11 cellular contexts compared by ENCODE assay signal in the genomic region with DNA sequence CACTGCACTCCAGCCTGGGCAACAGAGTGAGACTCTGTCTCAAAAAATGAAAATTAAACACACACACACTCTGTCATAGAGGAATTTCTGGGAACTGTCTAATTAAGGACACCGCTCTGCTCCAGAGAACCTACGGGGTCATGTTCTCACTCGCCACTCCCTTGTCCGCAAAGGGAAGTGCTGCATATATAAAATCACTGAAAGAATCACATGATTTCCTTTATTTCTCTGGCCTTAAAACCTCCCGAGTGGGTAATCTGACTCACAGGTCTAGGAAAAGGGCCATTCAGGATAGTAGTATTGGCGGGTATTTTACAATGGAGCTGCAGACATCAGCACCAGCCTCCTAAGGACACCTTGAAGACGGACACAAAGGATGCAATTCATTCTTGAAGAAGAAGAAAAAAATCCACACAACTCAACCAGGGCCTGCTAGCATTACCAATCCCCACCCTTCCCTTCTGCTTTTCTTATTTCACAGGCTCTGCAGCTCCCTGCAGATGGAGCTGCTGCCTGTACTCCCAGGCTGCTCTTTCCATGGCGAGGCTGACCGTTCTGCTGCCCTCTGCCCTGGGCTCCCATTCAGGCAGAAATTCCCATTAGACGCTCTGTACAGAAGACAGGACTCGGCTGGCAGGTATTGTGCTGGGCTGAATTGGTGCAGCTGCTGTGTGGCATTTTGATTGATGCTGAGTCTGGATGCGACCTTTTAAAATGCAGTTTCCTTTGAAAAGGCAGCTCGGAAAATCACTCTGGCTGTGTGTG. TPM values are rescaled to one million over a fixed set of nuclear protein-coding genes. Genes with fewer than 3 reads are reported as not detected.
DNase-seq lines count a peak whose midpoint lies in the region; ATAC-seq and TF ChIP-seq lines count a peak whose summit lies in the region.
"Had no signal": no experiment of that assay in that cellular context is flagged by ENCODE, and none has a peak within 500 bp of the region (broad histone marks: within the 10 kb centered on the region; RNA-seq: fewer than 3 reads in every experiment).

No MANE protein-coding gene starts in this region.

- H3K4me1 ChIP-seq in BE2C, result no peaks in the 10 kb centered on the region

- no peaks in the 10 kb centered on the region for H3K36me3 ChIP-seq in BE2C

- no peak for ATAC-seq in HG02870 (IDR thresholded peaks at IDR 0.05; ENCODE audit: unreplicated experiment)
- no peak for ATAC-seq in HG03439 (IDR thresholded peaks at IDR 0.05; ENCODE audit: unreplicated experiment)
- ATAC-seq: activated CD8-positive, alpha-beta memory T cell treated with anti-CD3 and anti-CD28 coated beads, Interleukin-2, amount 10 ng/mL, durations not matched to agents 7 days and 5 days had no signal

- no peak for DNase-seq in BE2C
- peak; percentile 6 for DNase-seq in NOMO-1 treated with dmso at 0.1 percent for 144 hours (lab: John Stamatoyannopoulos, UW; ENCODE audit: unreplicated experiment)
- DNase-seq in dorsolateral prefrontal cortex, result peak in 9 of 10 donors; percentile 13 to 62 (median 38)
- peak; percentile 70 for DNase-seq in medulla oblongata (ENCODE audit: extremely low spot score)
- DNase-seq in lower leg skin (ENCODE audit: low spot score in 2 of 2), result no peak
- no peak for DNase-seq in stimulated activated naive CD4-positive, alpha-beta T cell (lab: John Stamatoyannopoulos, UW)
- DNase-seq: activated CD8-positive, alpha-beta memory T cell treated with anti-CD3 and anti-CD28 coated beads, Interleukin-2, amount 10 ng/mL, durations not matched to agents 7 days and 5 days; NCI-H1092 treated with DMSO at 0.1 percent for 48 hours; SIG-M5 had no signal

- H3K27ac ChIP-seq in dorsolateral prefrontal cortex, result no peak overlapping the region

- 58 to 62% methylated on average over 13 of the region's 13 CpGs for WGBS in lower leg skin, 2 donors

- H3K9me3 ChIP-seq in BE2C, result no peaks in the 10 kb centered on the region

- TF ChIP-seq POLR2A in lower leg skin (IDR thresholded peaks at IDR 0.05), result no peak

- intact Hi-C loops in dorsolateral prefrontal cortex (cut with DNase I), result loop anchor here (1.0 to 5.0 kb wide), 3 partner anchors 118 to 166 kb away; no protein-coding TSS in a partner anchor
- intact Hi-C loops in lower leg skin (cut with DNase I; ENCODE audit: low total_unique reads), result no loop called here

- TF ChIP-seq CTCF in BE2C (IDR thresholded peaks at IDR 0.05; ENCODE audit: low read depth, low read length), result peak; percentile 10; the same call in 1 of the 2 replicates
- TF ChIP-seq CTCF in dorsolateral prefrontal cortex (IDR thresholded peaks at IDR 0.05 in 54 of 56, conservative IDR thresholded peaks at IDR 0.05 in 2 of 56; ENCODE audit: low read depth in 1 of 56, partially characterized antibody in 56 of 56), result peak in 53 of 56 donors; percentile 34 to 80 (median 55)
- no peak for TF ChIP-seq CTCF in lower leg skin (IDR thresholded peaks at IDR 0.05)

- H3K27me3 ChIP-seq in BE2C, result no peaks in the 10 kb centered on the region
- peaks cover 0 to 3% (median 0%) of the 10 kb centered on the region in 45 donors for H3K27me3 ChIP-seq in dorsolateral prefrontal cortex

- H3K4me3 ChIP-seq in BE2C (ENCODE audit: low read depth, low read length), result no peak overlapping the region
- H3K4me3 ChIP-seq in dorsolateral prefrontal cortex, result no peak overlapping the region
- no peak overlapping the region for H3K4me3 ChIP-seq in lower leg skin (ENCODE audit: low read depth, poor library complexity, severe bottlenecking)

RNA-seq across cellular contexts. Expression of a gene that starts 53.3 kb away (rescaled TPM):
- polyA plus RNA-seq in BE2C (2012; ENCODE audit: insufficient read depth, insufficient read length, low read depth), result 6.2 TPM
- 10 to 100 TPM in 55 of 120 experiments, 1 to 10 TPM in 65; 3.7 to 26.3 (median 9.5) TPM for total RNA-seq in dorsolateral prefrontal cortex
- 100 to 1,000 TPM in 1 of 4 donors, 10 to 100 TPM in 3; 63.1 to 106 (median 94.1) TPM for total RNA-seq in lower leg skin

Comparison
In these comparisons a context has a peak if more than half of its experiments do, and no peak if none do; other contexts are left out.
1. DNase-seq: peak in NOMO-1 treated with dmso at 0.1 percent for 144 hours (single experiment), dorsolateral prefrontal cortex (9 of 10) and medulla oblongata (single experiment); none in BE2C (single experiment), lower leg skin (0 of 2) and stimulated activated naive CD4-positive, alpha-beta T cell (0 of 6).
2. CTCF ChIP-seq: peak in BE2C (single experiment) and dorsolateral prefrontal cortex (53 of 56); none in lower leg skin (0 of 3).